ENCODE assay signal across 7 cellular contexts in the genomic region with DNA sequence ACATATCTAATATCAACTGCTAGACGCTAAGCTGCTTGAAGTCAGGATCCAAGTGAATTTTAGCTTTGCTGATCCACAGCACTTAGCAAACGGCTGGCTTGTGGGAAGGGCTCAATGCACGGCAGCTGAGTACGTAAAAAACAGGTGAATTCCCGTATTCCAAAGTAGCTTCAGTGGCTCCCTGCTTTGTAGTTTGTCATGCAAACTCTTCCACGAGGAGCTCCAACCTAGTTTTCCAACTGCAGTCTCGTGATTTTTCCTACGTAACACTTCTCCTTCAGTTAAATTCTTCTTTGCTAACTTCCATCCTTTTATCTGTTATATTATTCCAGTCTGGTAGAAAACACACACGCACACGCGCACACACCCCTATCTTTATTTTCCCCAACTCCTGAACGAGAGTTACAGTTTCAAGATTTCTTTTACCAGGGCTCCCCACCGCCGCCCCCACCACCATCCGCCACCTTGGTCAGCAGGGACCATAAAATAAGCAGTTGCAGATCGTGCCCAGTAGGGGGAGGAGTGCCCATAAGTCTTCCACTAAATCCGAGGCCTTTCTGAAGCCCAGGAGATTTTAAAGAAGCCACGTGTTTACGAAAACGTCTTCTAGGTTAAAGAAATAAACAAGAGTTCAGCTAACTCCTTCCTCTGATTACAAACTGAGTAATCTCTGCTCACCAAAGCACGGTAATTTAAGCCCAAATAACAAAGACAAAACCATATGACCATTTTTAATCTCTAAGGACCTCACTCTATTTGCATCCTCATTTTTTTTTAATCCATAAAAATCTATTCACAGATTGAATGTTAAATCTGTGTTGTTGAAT. TPM values are rescaled to one million over a fixed set of nuclear protein-coding genes. Genes with fewer than 3 reads are reported as not detected.
A peak's percentile ranks its signal among the peaks of the same experiment; 100 is the strongest.
DNase-seq lines count a peak whose midpoint lies in the region; ATAC-seq, FAIRE-seq and TF ChIP-seq lines count a peak whose summit lies in the region.

No MANE protein-coding gene starts in this region.

- no peaks in the 10 kb centered on the region for H3K27me3 Mint-ChIP-seq in astrocyte (ENCODE audit: low read depth, unreplicated experiment)

- peaks cover 28% of the 10 kb centered on the region for H3K4me1 Mint-ChIP-seq in astrocyte (ENCODE audit: low read depth, unreplicated experiment)

- peak overlapping the region; percentile 45 for H3K4me2 ChIP-seq in astrocyte (ENCODE audit: low read length)

- H4K20me1 ChIP-seq in astrocyte (ENCODE audit: insufficient read depth, low read length) = no peaks in the 10 kb centered on the region

- H3K4me1 ChIP-seq in astrocyte (ENCODE audit: insufficient read depth, low read length) = peaks cover 29% of the 10 kb centered on the region

- H3K27me3 ChIP-seq in astrocyte (ENCODE audit: insufficient read depth, low read length) = no peaks in the 10 kb centered on the region

- peak overlapping the region; percentile 82 for H3K27ac Mint-ChIP-seq in astrocyte (ENCODE audit: unreplicated experiment)

- H3K9me3 ChIP-seq in astrocyte (ENCODE audit: insufficient read depth, low read depth, low read length) = peaks cover 6% of the 10 kb centered on the region

- H3K36me3 Mint-ChIP-seq in astrocyte (ENCODE audit: low read depth, unreplicated experiment) = no peaks in the 10 kb centered on the region

- H2AFZ ChIP-seq in astrocyte (ENCODE audit: low read depth, low read length) = peak overlapping the region; percentile 8

- peak; percentile 67 for ATAC-seq in GM19463 (IDR thresholded peaks at IDR 0.05; ENCODE audit: unreplicated experiment)
- peak; percentile 79 for ATAC-seq in HG03460 (IDR thresholded peaks at IDR 0.05; ENCODE audit: unreplicated experiment)

- H3K4me3 Mint-ChIP-seq in astrocyte (ENCODE audit: unreplicated experiment) = peak overlapping the region; percentile 37

- peak overlapping the region; percentile 65 for H3K27ac ChIP-seq in astrocyte (ENCODE audit: low read depth, low read length)

- no peak for FAIRE-seq in astrocyte (lab: Jason Lieb, UNC)

- peaks cover 7% of the 10 kb centered on the region for H3K9me3 Mint-ChIP-seq in astrocyte (ENCODE audit: unreplicated experiment)

- H3K36me3 ChIP-seq in astrocyte (ENCODE audit: insufficient read depth, low read length) = no peaks in the 10 kb centered on the region

- H3K4me3 ChIP-seq in astrocyte (ENCODE audit: insufficient read depth, low read depth, low read length) = no peak overlapping the region
- H3K4me3 ChIP-seq in retinal pigment epithelial cell (ENCODE audit: low read length) = no peak overlapping the region

- peak overlapping the region; percentile 32 for H3K9ac ChIP-seq in astrocyte (ENCODE audit: low read length)

- DNase-seq in ELR (ENCODE audit: low read depth) (peak; percentile 96), NCI-H774 (lab: John Stamatoyannopoulos, UW) (peak; percentile 67), astrocyte (ENCODE audit: low read depth) (peak; percentile 69), hypothalamus (lab: John Stamatoyannopoulos, UW) (peak in 30 of 51 donors; percentile 0 to 67 (median 22)), retinal pigment epithelial cell (ENCODE audit: low read depth) (peak; percentile 29)

- TF ChIP-seq CTCF in astrocyte (IDR thresholded peaks at IDR 0.05; ENCODE audit: insufficient read depth, low read depth, low read length) (peak; percentile 47), retinal pigment epithelial cell (conservative IDR thresholded peaks at IDR 0.05; ENCODE audit: low read depth, low read length) (peak; percentile 69)

- H3K79me2 ChIP-seq in astrocyte (ENCODE audit: insufficient read depth, low read length) = no peaks in the 10 kb centered on the region

RNA-seq across cellular contexts. Expression of a gene that starts 34.8 kb away (rescaled TPM):
- total RNA-seq in astrocyte = 291 and 347 TPM in 2 replicates

Comparison
In these comparisons a context has a peak if more than half of its experiments do, and no peak if none do; other contexts are left out.
1. DNase-seq: peak in every context shown above with its lines; median percentile 96 in ELR; 69 in astrocyte; 67 in NCI-H774; 29 in retinal pigment epithelial cell; 22 in hypothalamus.